ENCODE assay signal across 22 cellular contexts in genomic region chr2:109340381-109340780, GRCh38.
"Had no signal": no experiment of that assay in that cellular context is flagged by ENCODE, and none has a peak within 500 bp of the region (broad histone marks: within the 10 kb centered on the region; RNA-seq: fewer than 3 reads in every experiment).

No MANE protein-coding gene starts in this region.

- H3K4me3 Mint-ChIP-seq: immature natural killer cell; memory B cell; natural killer cell treated with Interleukin-12 subunit alpha and Interleukin-12 subunit beta and Interleukin-15 and Interleukin-18, amount 100 ng/mL, for 72 hours; neural progenitor cell had no signal

- H3K4me2 ChIP-seq: neural progenitor cell, smooth muscle cell had no signal

- H3K4me3 ChIP-seq: colonic mucosa, dorsolateral prefrontal cortex, left ventricle myocardium inferior, lower lobe of right lung, neural progenitor cell, pancreas, smooth muscle cell had no signal

- H3K27ac Mint-ChIP-seq: immature natural killer cell; memory B cell; natural killer cell treated with Interleukin-12 subunit alpha and Interleukin-12 subunit beta and Interleukin-15 and Interleukin-18, amount 100 ng/mL, for 72 hours; neural progenitor cell; progenitor cell of endocrine pancreas had no signal

- H3K9ac ChIP-seq: neural progenitor cell had no signal

- H3K4me1 ChIP-seq: colonic mucosa, pancreas had no signal

- H3K27me3 ChIP-seq: colonic mucosa, dorsolateral prefrontal cortex, neural progenitor cell, pancreas had no signal

- DNase-seq: colonic mucosa; dorsolateral prefrontal cortex; effector CD8-positive, alpha-beta T cell; foreskin fibroblast; immature natural killer cell; kidney; left cardiac atrium; left ventricle myocardium inferior; lower lobe of right lung; midbrain; nucleus accumbens; pancreas; right cardiac atrium; stimulated activated CD4-positive, alpha-beta T cell treated with anti-CD3 and anti-CD28 coated beads, Interleukin-2, amount 100 ng/mL, for 48 hours; stimulated activated naive CD4-positive, alpha-beta T cell treated with Interleukin-2 at 50 U/mL for 16 hours; trophoblast cell had no signal

- H2AFZ ChIP-seq: neural progenitor cell had no signal

- ATAC-seq: esophagus mucosa; left cardiac atrium; natural killer cell treated with Interleukin-12 subunit alpha and Interleukin-12 subunit beta and Interleukin-15 and Interleukin-18, amount 100 ng/mL, for 72 hours; pancreas; right cardiac atrium had no signal

- FAIRE-seq: kidney, pancreas had no signal

- H3K27ac ChIP-seq: colonic mucosa, dorsolateral prefrontal cortex, left ventricle myocardium inferior, lower lobe of right lung, neural progenitor cell, pancreas had no signal

- H3K36me3 ChIP-seq: colonic mucosa, left ventricle myocardium inferior, lower lobe of right lung, neural progenitor cell, pancreas had no signal

- H3K9me3 ChIP-seq: colonic mucosa, left ventricle myocardium inferior, lower lobe of right lung, pancreas had no signal

- H3K9me3 Mint-ChIP-seq: immature natural killer cell; memory B cell; natural killer cell treated with Interleukin-12 subunit alpha and Interleukin-12 subunit beta and Interleukin-15 and Interleukin-18, amount 100 ng/mL, for 72 hours had no signal

- H3K36me3 Mint-ChIP-seq: memory B cell; natural killer cell treated with Interleukin-12 subunit alpha and Interleukin-12 subunit beta and Interleukin-15 and Interleukin-18, amount 100 ng/mL, for 72 hours had no signal
